In genomic region chr10:5659702-5660528, GRCh38 we compare ENCODE assay signal across 1 cellular context.
TF ChIP-seq lines count a peak whose summit lies in the region.

No MANE protein-coding gene starts in this region.

TF ChIP-seq in HepG2, 621 proteins besides CTCF, POLR2A, EP300 and RAD21 (continued from another document and continues in another):
- TF ChIP-seq FOSL1 (CRISPR knock-in tag; IDR thresholded peaks at IDR 0.05; ENCODE audit: borderline replicate concordance) = peak; percentile 92
- peak; percentile 90 for TF ChIP-seq THRA (CRISPR knock-in tag; IDR thresholded peaks at IDR 0.05; ENCODE audit: borderline replicate concordance)
- TF ChIP-seq ARID2 (CRISPR knock-in tag; IDR thresholded peaks at IDR 0.05; ENCODE audit: borderline replicate concordance) = no peak
- TF ChIP-seq ZNF816 (CRISPR knock-in tag; IDR thresholded peaks at IDR 0.05; ENCODE audit: borderline replicate concordance) = no peak
- no peak for TF ChIP-seq ZNF552 (CRISPR knock-in tag; IDR thresholded peaks at IDR 0.05; ENCODE audit: borderline replicate concordance)
- TF ChIP-seq ZNF556 (CRISPR knock-in tag; IDR thresholded peaks at IDR 0.05; ENCODE audit: borderline replicate concordance) = no peak
- TF ChIP-seq ZBTB46 (CRISPR knock-in tag; IDR thresholded peaks at IDR 0.05; ENCODE audit: borderline replicate concordance) = no peak
- TF ChIP-seq EEA1 (CRISPR knock-in tag; IDR thresholded peaks at IDR 0.05; ENCODE audit: borderline replicate concordance) = no peak
- no peak for TF ChIP-seq RELA (CRISPR knock-in tag; IDR thresholded peaks at IDR 0.05)
- TF ChIP-seq ETS1 (CRISPR knock-in tag; IDR thresholded peaks at IDR 0.05) = no peak
- TF ChIP-seq MED1 (CRISPR knock-in tag; IDR thresholded peaks at IDR 0.05) = peak; percentile 91
- no peak for TF ChIP-seq ZNF180 (CRISPR knock-in tag; IDR thresholded peaks at IDR 0.05; ENCODE audit: borderline replicate concordance, low read depth)
- 0 out of 2 replicates have a peak, but pooled peaks have one; percentile 49 for TF ChIP-seq TFAP4 (IDR thresholded peaks at IDR 0.05; ENCODE audit: borderline replicate concordance, low read depth)
- TF ChIP-seq PHF8 (CRISPR knock-in tag; IDR thresholded peaks at IDR 0.05) = no peak
- no peak for TF ChIP-seq ZNF383 (CRISPR knock-in tag; IDR thresholded peaks at IDR 0.05; ENCODE audit: borderline replicate concordance)
- TF ChIP-seq PAF1 (CRISPR knock-in tag; IDR thresholded peaks at IDR 0.05) = no peak
- TF ChIP-seq ZNF3 (CRISPR knock-in tag; IDR thresholded peaks at IDR 0.05) = no peak
- TF ChIP-seq FUBP1 (CRISPR knock-in tag; IDR thresholded peaks at IDR 0.05; ENCODE audit: borderline replicate concordance) = no peak
- no peak for TF ChIP-seq ZNF639 (CRISPR knock-in tag; conservative IDR thresholded peaks at IDR 0.05)
- 0 out of 2 replicates have a peak, but pooled peaks have one; percentile 44 for TF ChIP-seq ZNF615 (CRISPR knock-in tag; IDR thresholded peaks at IDR 0.05; ENCODE audit: borderline replicate concordance)
- TF ChIP-seq ZNF83 (CRISPR knock-in tag; IDR thresholded peaks at IDR 0.05; ENCODE audit: borderline replicate concordance) = no peak
- peak; percentile 93 for TF ChIP-seq HNF1B (CRISPR knock-in tag; IDR thresholded peaks at IDR 0.05)
- peak; percentile 47; the same call in 1 of the 2 replicates for TF ChIP-seq ZNF746 (CRISPR knock-in tag; IDR thresholded peaks at IDR 0.05)
- no peak for TF ChIP-seq MTA3 (CRISPR knock-in tag; IDR thresholded peaks at IDR 0.05)
- 0 out of 2 replicates have a peak, but pooled peaks have one; percentile 63 for TF ChIP-seq ZNF431 (CRISPR knock-in tag; IDR thresholded peaks at IDR 0.05; ENCODE audit: borderline replicate concordance, low read depth)
- TF ChIP-seq HMG20B (CRISPR knock-in tag; conservative IDR thresholded peaks at IDR 0.05) = 0 out of 2 replicates have a peak, but pooled peaks have one; percentile 19
- no peak; the same call in 1 of the 2 replicates for TF ChIP-seq ZNF280B (CRISPR knock-in tag; IDR thresholded peaks at IDR 0.05; ENCODE audit: borderline replicate concordance)
- no peak for TF ChIP-seq ZNF24 (IDR thresholded peaks at IDR 0.05)
- TF ChIP-seq GPN1 (CRISPR knock-in tag; IDR thresholded peaks at IDR 0.05; ENCODE audit: borderline replicate concordance) = no peak
- no peak for TF ChIP-seq ONECUT2 (CRISPR knock-in tag; IDR thresholded peaks at IDR 0.05)
- peak; percentile 79; the same call in 1 of the 2 replicates for TF ChIP-seq NR2F2 (IDR thresholded peaks at IDR 0.05; ENCODE audit: borderline replicate concordance, low read depth)
- peak; percentile 85 for TF ChIP-seq TBL1XR1 (IDR thresholded peaks at IDR 0.05; ENCODE audit: borderline replicate concordance, low read length, partially characterized antibody)
- peak; percentile 48; the same call in 1 of the 2 replicates for TF ChIP-seq HIC2 (CRISPR knock-in tag; IDR thresholded peaks at IDR 0.05; ENCODE audit: low read depth)
- no peak for TF ChIP-seq HNRNPL (IDR thresholded peaks at IDR 0.05; ENCODE audit: low read depth, low read length)
- TF ChIP-seq SMYD3 (CRISPR knock-in tag; IDR thresholded peaks at IDR 0.05) = no peak
- no peak; the same call in 1 of the 2 replicates for TF ChIP-seq ZNF430 (CRISPR knock-in tag; IDR thresholded peaks at IDR 0.05)
- TF ChIP-seq ZNF720 (CRISPR knock-in tag; IDR thresholded peaks at IDR 0.05) = no peak; the same call in 1 of the 2 replicates
- TF ChIP-seq HMGA1 (CRISPR knock-in tag; conservative IDR thresholded peaks at IDR 0.05) = no peak
- peak; percentile 70 for TF ChIP-seq ZGPAT (CRISPR knock-in tag; IDR thresholded peaks at IDR 0.05)
- TF ChIP-seq NR2F6 (IDR thresholded peaks at IDR 0.05) = peak; percentile 92
- peak; percentile 97 for TF ChIP-seq NR2F6 (CRISPR knock-in tag; IDR thresholded peaks at IDR 0.05)
